In genomic region chr13:40672310-40673060, GRCh38 we compare ENCODE assay signal across 1 cellular context.
TF ChIP-seq lines count a peak whose summit lies in the region.

No MANE protein-coding gene starts in this region.

TF ChIP-seq in K562, 482 proteins besides CTCF, POLR2A, EP300 and RAD21 (continued from another document and continues in another):
- TF ChIP-seq, protein P1, sequence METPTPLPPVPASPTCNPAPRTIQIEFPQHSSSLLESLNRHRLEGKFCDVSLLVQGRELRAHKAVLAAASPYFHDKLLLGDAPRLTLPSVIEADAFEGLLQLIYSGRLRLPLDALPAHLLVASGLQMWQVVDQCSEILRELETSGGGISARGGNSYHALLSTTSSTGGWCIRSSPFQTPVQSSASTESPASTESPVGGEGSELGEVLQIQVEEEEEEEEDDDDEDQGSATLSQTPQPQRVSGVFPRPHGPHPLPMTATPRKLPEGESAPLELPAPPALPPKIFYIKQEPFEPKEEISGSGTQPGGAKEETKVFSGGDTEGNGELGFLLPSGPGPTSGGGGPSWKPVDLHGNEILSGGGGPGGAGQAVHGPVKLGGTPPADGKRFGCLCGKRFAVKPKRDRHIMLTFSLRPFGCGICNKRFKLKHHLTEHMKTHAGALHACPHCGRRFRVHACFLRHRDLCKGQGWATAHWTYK (CRISPR knock-in tag; IDR thresholded peaks at IDR 0.05), result no peak
- TF ChIP-seq PHB (CRISPR knock-in tag; IDR thresholded peaks at IDR 0.05) (no peak), ZNF780A (CRISPR knock-in tag; IDR thresholded peaks at IDR 0.05) (no peak), JUND (IDR thresholded peaks at IDR 0.05; ENCODE audit: borderline replicate concordance, low read depth, low read length) (peak; percentile 84), JUND (tag; IDR thresholded peaks at IDR 0.05; ENCODE audit: borderline replicate concordance, low read depth, low read length) (peak; percentile 84; the same call in 2 of the 3 replicates), ZBTB26 (CRISPR knock-in tag; IDR thresholded peaks at IDR 0.05) (no peak), FIP1L1 (IDR thresholded peaks at IDR 0.05; ENCODE audit: low read depth, low read length, poor library complexity, severe bottlenecking) (no peak), ASH1L (IDR thresholded peaks at IDR 0.05; ENCODE audit: borderline replicate concordance, low read depth, partially characterized antibody) (no peak), ZC3H4 (CRISPR knock-in tag; IDR thresholded peaks at IDR 0.05; ENCODE audit: borderline replicate concordance) (no peak), RAD51 (IDR thresholded peaks at IDR 0.05; ENCODE audit: borderline replicate concordance, low read depth) (no peak), SIN3A (IDR thresholded peaks at IDR 0.05; ENCODE audit: borderline replicate concordance in 2 of 2, control insufficient read depth in 1 of 2, low read depth in 2 of 2, low read length in 2 of 2) (no peak), RBM34 (IDR thresholded peaks at IDR 0.05; ENCODE audit: borderline replicate concordance, insufficient read depth, low read length) (no peak), SOX6 (IDR thresholded peaks at IDR 0.05) (peak; percentile 62; the same call in 1 of the 2 replicates), TCF7 (IDR thresholded peaks at IDR 0.05; ENCODE audit: borderline replicate concordance) (no peak), NBN (IDR thresholded peaks at IDR 0.05; ENCODE audit: low read depth) (no peak), TCFL5 (CRISPR knock-in tag; conservative IDR thresholded peaks at IDR 0.05) (no peak), FOXA3 (CRISPR knock-in tag; conservative IDR thresholded peaks at IDR 0.05 in 1 of 2, IDR thresholded peaks at IDR 0.05 in 1 of 2) (peak in 1 of 2 experiments; percentile 40; a peak in 1 of 4 replicates), EHMT2 (IDR thresholded peaks at IDR 0.05) (no peak), HMGXB4 (CRISPR knock-in tag; IDR thresholded peaks at IDR 0.05) (no peak), ZSCAN29 (IDR thresholded peaks at IDR 0.05) (no peak), POU5F1 (IDR thresholded peaks at IDR 0.05; ENCODE audit: borderline replicate concordance, low read depth, low read length, partially characterized antibody) (no peak)
- TF ChIP-seq, protein P2, sequence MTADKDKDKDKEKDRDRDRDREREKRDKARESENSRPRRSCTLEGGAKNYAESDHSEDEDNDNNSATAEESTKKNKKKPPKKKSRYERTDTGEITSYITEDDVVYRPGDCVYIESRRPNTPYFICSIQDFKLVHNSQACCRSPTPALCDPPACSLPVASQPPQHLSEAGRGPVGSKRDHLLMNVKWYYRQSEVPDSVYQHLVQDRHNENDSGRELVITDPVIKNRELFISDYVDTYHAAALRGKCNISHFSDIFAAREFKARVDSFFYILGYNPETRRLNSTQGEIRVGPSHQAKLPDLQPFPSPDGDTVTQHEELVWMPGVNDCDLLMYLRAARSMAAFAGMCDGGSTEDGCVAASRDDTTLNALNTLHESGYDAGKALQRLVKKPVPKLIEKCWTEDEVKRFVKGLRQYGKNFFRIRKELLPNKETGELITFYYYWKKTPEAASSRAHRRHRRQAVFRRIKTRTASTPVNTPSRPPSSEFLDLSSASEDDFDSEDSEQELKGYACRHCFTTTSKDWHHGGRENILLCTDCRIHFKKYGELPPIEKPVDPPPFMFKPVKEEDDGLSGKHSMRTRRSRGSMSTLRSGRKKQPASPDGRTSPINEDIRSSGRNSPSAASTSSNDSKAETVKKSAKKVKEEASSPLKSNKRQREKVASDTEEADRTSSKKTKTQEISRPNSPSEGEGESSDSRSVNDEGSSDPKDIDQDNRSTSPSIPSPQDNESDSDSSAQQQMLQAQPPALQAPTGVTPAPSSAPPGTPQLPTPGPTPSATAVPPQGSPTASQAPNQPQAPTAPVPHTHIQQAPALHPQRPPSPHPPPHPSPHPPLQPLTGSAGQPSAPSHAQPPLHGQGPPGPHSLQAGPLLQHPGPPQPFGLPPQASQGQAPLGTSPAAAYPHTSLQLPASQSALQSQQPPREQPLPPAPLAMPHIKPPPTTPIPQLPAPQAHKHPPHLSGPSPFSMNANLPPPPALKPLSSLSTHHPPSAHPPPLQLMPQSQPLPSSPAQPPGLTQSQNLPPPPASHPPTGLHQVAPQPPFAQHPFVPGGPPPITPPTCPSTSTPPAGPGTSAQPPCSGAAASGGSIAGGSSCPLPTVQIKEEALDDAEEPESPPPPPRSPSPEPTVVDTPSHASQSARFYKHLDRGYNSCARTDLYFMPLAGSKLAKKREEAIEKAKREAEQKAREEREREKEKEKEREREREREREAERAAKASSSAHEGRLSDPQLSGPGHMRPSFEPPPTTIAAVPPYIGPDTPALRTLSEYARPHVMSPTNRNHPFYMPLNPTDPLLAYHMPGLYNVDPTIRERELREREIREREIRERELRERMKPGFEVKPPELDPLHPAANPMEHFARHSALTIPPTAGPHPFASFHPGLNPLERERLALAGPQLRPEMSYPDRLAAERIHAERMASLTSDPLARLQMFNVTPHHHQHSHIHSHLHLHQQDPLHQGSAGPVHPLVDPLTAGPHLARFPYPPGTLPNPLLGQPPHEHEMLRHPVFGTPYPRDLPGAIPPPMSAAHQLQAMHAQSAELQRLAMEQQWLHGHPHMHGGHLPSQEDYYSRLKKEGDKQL (CRISPR knock-in tag; IDR thresholded peaks at IDR 0.05; ENCODE audit: borderline replicate concordance), result no peak
- TF ChIP-seq, protein P3, sequence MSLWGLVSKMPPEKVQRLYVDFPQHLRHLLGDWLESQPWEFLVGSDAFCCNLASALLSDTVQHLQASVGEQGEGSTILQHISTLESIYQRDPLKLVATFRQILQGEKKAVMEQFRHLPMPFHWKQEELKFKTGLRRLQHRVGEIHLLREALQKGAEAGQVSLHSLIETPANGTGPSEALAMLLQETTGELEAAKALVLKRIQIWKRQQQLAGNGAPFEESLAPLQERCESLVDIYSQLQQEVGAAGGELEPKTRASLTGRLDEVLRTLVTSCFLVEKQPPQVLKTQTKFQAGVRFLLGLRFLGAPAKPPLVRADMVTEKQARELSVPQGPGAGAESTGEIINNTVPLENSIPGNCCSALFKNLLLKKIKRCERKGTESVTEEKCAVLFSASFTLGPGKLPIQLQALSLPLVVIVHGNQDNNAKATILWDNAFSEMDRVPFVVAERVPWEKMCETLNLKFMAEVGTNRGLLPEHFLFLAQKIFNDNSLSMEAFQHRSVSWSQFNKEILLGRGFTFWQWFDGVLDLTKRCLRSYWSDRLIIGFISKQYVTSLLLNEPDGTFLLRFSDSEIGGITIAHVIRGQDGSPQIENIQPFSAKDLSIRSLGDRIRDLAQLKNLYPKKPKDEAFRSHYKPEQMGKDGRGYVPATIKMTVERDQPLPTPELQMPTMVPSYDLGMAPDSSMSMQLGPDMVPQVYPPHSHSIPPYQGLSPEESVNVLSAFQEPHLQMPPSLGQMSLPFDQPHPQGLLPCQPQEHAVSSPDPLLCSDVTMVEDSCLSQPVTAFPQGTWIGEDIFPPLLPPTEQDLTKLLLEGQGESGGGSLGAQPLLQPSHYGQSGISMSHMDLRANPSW (CRISPR knock-in tag; IDR thresholded peaks at IDR 0.05), result no peak
- TF ChIP-seq, protein P4, sequence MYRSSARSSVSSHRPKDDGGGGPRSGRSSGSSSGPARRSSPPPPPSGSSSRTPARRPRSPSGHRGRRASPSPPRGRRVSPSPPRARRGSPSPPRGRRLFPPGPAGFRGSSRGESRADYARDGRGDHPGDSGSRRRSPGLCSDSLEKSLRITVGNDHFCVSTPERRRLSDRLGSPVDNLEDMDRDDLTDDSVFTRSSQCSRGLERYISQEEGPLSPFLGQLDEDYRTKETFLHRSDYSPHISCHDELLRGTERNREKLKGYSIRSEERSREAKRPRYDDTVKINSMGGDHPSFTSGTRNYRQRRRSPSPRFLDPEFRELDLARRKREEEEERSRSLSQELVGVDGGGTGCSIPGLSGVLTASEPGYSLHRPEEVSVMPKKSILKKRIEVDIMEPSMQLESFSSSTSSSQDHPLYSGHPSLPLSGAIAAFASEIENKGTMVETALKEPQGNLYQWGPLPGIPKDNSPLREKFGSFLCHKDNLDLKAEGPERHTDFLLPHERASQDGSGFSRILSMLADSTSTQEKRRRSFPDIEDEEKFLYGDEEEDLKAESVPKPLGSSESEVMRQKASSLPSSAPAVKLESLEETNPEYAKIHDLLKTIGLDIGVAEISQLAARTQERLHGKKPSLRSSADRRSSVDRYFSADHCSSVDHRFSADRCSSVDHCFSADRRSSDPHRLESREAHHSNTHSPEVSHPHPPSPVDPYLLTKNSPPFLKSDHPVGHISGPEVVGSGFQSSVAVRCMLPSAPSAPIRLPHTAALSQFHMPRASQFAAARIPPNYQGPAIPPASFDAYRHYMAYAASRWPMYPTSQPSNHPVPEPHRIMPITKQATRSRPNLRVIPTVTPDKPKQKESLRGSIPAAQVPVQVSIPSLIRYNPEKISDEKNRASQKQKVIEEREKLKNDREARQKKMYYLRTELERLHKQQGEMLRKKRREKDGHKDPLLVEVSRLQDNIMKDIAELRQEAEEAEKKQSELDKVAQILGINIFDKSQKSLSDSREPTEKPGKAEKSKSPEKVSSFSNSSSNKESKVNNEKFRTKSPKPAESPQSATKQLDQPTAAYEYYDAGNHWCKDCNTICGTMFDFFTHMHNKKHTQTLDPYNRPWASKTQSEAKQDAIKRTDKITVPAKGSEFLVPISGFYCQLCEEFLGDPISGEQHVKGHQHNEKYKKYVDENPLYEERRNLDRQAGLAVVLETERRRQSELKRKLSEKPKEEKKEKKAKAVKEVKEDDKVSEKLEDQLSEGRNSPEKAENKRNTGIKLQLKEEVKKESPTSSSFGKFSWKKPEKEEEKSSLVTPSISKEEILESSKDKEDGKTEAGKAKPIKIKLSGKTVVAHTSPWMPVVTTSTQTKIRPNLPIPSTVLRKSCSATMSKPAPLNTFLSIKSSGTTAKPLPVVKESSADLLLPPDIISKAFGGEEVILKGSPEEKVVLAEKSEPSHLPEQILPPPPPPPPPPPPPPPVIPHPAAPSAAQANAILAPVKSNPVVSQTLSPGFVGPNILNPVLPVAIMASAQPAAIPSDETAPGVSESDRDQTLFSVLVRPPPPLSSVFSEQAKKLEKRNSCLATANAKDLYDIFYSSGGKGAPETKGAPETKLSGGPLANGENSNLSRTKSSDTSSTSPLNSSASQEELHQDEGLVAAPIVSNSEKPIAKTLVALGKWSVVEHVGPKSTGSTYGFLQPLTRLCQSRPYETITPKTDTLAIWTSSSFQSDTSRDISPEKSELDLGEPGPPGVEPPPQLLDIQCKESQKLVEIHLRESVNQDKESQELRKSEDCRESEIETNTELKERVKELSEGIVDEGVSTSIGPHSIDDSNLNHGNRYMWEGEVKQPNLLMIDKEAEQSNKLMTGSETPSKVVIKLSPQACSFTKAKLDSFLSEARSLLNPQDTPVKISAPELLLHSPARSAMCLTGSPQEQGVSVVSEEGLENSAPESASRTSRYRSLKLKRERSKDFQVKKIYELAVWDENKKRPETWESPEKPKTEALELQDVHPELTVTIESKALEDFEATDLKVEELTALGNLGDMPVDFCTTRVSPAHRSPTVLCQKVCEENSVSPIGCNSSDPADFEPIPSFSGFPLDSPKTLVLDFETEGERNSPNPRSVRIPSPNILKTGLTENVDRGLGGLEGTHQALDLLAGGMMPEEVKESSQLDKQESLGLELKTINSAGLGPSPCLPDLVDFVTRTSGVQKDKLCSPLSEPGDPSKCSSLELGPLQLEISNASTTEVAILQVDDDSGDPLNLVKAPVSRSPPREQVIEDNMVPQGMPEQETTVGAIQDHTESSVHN (IDR thresholded peaks at IDR 0.05; ENCODE audit: borderline replicate concordance in 1 of 2, low read depth in 1 of 2), result 0 out of 4 replicates have a peak, but pooled peaks of 1 of the 2 experiments have one; percentile 53
